22 cellular contexts compared by ENCODE assay signal in the genomic region with DNA sequence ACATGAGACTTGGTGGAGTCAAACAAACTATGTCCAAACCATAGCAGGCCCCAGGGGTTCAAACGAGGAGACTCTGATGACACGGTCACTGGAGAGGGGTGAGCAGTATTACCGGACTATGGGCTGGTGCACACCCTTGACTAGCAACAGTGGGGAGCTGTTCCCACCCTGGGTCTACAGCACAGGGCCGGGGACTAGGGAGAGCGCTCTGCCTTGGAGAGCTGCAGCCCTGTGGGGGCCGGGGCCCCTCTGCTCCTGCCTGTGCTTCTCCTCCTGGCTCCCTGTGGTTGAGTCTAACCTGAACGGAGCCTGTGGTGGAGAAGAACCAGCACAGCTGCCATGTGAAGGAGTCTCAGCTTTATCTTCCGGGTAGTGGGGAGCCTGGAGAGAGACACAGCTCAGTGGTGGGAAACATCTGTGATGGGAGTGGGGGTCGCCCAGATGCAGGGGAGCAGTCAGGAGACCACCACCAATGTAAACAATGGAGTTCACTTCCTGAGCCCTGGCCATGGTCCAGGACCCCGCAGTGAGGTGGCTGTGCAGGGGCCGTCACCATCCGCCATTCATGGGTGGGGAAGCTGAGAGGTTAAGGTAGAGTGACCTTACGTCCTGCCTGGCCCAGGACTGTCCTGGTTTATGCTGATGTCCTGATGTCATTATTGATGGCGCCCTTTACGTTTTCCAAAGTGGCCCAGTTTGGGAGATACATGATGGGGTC.
DNase-seq lines count a peak whose midpoint lies in the region; ATAC-seq and TF ChIP-seq lines count a peak whose summit lies in the region.
"Had no signal": no experiment of that assay in that cellular context is flagged by ENCODE, and none has a peak within 500 bp of the region (broad histone marks: within the 10 kb centered on the region; RNA-seq: fewer than 3 reads in every experiment).

No MANE protein-coding gene starts in this region.

- no peaks in the 10 kb centered on the region for H3K4me1 Mint-ChIP-seq in T-helper 2 cell treated with Interferon-gamma antibody and Interleukin-4, amounts not matched to agents 5 μg/mL and 100 μg/mL, for 36 hours (ENCODE audit: low read depth)
- no peaks in the 10 kb centered on the region for H3K4me1 Mint-ChIP-seq in stimulated activated effector memory CD8-positive, alpha-beta T cell treated with anti-CD3 and anti-CD28 coated beads, Interleukin-12 subunit alpha, Interleukin-12 subunit beta, amount 100 ng/mL, for 72 hours
- peaks cover 17 to 18% of the 10 kb centered on the region in 2 experiments for H3K4me1 Mint-ChIP-seq in H9
- H3K4me1 Mint-ChIP-seq in CD4-positive, alpha-beta T cell (ENCODE audit: low read depth) = no peaks in the 10 kb centered on the region

- H3K56ac ChIP-seq in H9 (ENCODE audit: insufficient read length, low read depth, low read length) = no peak overlapping the region

- POLR2A ChIA-PET in CD4-positive, alpha-beta T cell (lab: Charles Lee) = no interaction called here

- H3K23ac ChIP-seq in H9 (ENCODE audit: insufficient read length, low read depth, low read length) = no peak overlapping the region

- H3K27me3 ChIP-seq in H9 (ENCODE audit: insufficient read depth, low read length) = no peaks in the 10 kb centered on the region
- no peaks in the 10 kb centered on the region for H3K27me3 ChIP-seq in CD4-positive, alpha-beta T cell (ENCODE audit: control insufficient read depth, insufficient read depth, low read length)
- H3K27me3 ChIP-seq: BLaER1 treated with 17β-estradiol and CSF1 and Interleukin-3, amounts not matched to agents 10 nM and 100 nM had no signal

- no peak overlapping the region for H2AFZ ChIP-seq in H9 (ENCODE audit: low read length)
- H2AFZ ChIP-seq: GM23338 had no signal

- H3K9me3 Mint-ChIP-seq in T-helper 2 cell treated with Interferon-gamma antibody and Interleukin-4, amounts not matched to agents 5 μg/mL and 100 μg/mL, for 36 hours = no peaks in the 10 kb centered on the region
- no peaks in the 10 kb centered on the region for H3K9me3 Mint-ChIP-seq in stimulated activated effector memory CD8-positive, alpha-beta T cell treated with anti-CD3 and anti-CD28 coated beads, Interleukin-12 subunit alpha, Interleukin-12 subunit beta, amount 100 ng/mL, for 72 hours
- H3K9me3 Mint-ChIP-seq in H9 = peaks cover 6 to 11% of the 10 kb centered on the region in 2 experiments; a peak in 3 of 5 replicates
- no peaks in the 10 kb centered on the region for H3K9me3 Mint-ChIP-seq in CD4-positive, alpha-beta T cell
- H3K9me3 Mint-ChIP-seq: CD8-positive, alpha-beta T cell had no signal

- no peaks in the 10 kb centered on the region for H3K4me1 ChIP-seq in H9 (ENCODE audit: insufficient read depth, low read length)

- H3K27ac ChIP-seq in H9 (ENCODE audit: insufficient read length, low read depth, low read length) = no peak overlapping the region
- H3K27ac ChIP-seq in CD4-positive, alpha-beta T cell (ENCODE audit: low read depth, low read length) = no peak overlapping the region
- H3K27ac ChIP-seq: 22Rv1; BLaER1 treated with 17β-estradiol and CSF1 and Interleukin-3, amounts not matched to agents 10 nM and 100 nM; KMS-11 had no signal

- no peak for TF ChIP-seq POLR2A in lower leg skin (IDR thresholded peaks at IDR 0.05)

- no peak overlapping the region for H4K8ac ChIP-seq in H9 (replicated peaks; ENCODE audit: insufficient read length, low read depth, low read length)

- TF ChIP-seq CTCF in lower leg skin (IDR thresholded peaks at IDR 0.05) (no peak), H9 (conservative IDR thresholded peaks at IDR 0.05) (no peak)
- no peak for TF ChIP-seq CTCF in CD4-positive, alpha-beta T cell (IDR thresholded peaks at IDR 0.05)

- CTCF ChIA-PET in CD4-positive, alpha-beta T cell (lab: Charles Lee) = no interaction called here

- no peak overlapping the region for H3K4me3 Mint-ChIP-seq in T-helper 2 cell treated with Interferon-gamma antibody and Interleukin-4, amounts not matched to agents 5 μg/mL and 100 μg/mL, for 36 hours
- no peak overlapping the region for H3K4me3 Mint-ChIP-seq in stimulated activated effector memory CD8-positive, alpha-beta T cell treated with anti-CD3 and anti-CD28 coated beads, Interleukin-12 subunit alpha, Interleukin-12 subunit beta, amount 100 ng/mL, for 72 hours
- H3K4me3 Mint-ChIP-seq in H9 = no peak overlapping the region
- H3K4me3 Mint-ChIP-seq in CD4-positive, alpha-beta T cell = no peak overlapping the region
- H3K4me3 Mint-ChIP-seq: CD8-positive, alpha-beta T cell; GM23338 had no signal

- no peak overlapping the region for H3K27ac Mint-ChIP-seq in T-helper 2 cell treated with Interferon-gamma antibody and Interleukin-4, amounts not matched to agents 5 μg/mL and 100 μg/mL, for 36 hours
- H3K27ac Mint-ChIP-seq in stimulated activated effector memory CD8-positive, alpha-beta T cell treated with anti-CD3 and anti-CD28 coated beads, Interleukin-12 subunit alpha, Interleukin-12 subunit beta, amount 100 ng/mL, for 72 hours = no peak overlapping the region
- peak overlapping the region in 1 of 3 experiments; percentile 77; a peak in 1 of 7 replicates for H3K27ac Mint-ChIP-seq in H9
- H3K27ac Mint-ChIP-seq in CD4-positive, alpha-beta T cell = no peak overlapping the region
- H3K27ac Mint-ChIP-seq: CD8-positive, alpha-beta T cell; GM23338 had no signal

- H3K4me3 ChIP-seq in lower leg skin (ENCODE audit: low read depth, poor library complexity, severe bottlenecking) = no peak overlapping the region
- H3K4me3 ChIP-seq: BLaER1 treated with 17β-estradiol and CSF1 and Interleukin-3, amounts not matched to agents 10 nM and 100 nM; GM23338 had no signal

- peak; percentile 6 for ATAC-seq in stimulated activated effector memory CD8-positive, alpha-beta T cell treated with anti-CD3 and anti-CD28 coated beads, Interleukin-12 subunit alpha, Interleukin-12 subunit beta, amount 100 ng/mL, for 72 hours
- ATAC-seq in GM21360 (IDR thresholded peaks at IDR 0.05; ENCODE audit: unreplicated experiment) = no peak
- no peak for ATAC-seq in CD4-positive, alpha-beta T cell (ENCODE audit: poor library complexity)
- ATAC-seq: CD8-positive, alpha-beta T cell; GM23338; HCT116; Panc1 had no signal

- no peak overlapping the region for H3T11ph ChIP-seq in H9 (ENCODE audit: low read length)

- no peak overlapping the region for H2BK20ac ChIP-seq in H9 (ENCODE audit: low read depth, low read length, poor library complexity, severe bottlenecking)

- no peak overlapping the region for H4K5ac ChIP-seq in H9 (ENCODE audit: insufficient read length, low read depth, low read length)

- intact Hi-C loops in lower leg skin (cut with DNase I; ENCODE audit: low total_unique reads) = no loop called here
- intact Hi-C loops in CD4-positive, alpha-beta T cell (cut with DNase I, micrococcal nuclease) = no loop called here

- no peak overlapping the region for H3K4ac ChIP-seq in H9 (ENCODE audit: low read depth, low read length)

- H3K9ac ChIP-seq in H9 (ENCODE audit: extremely low read depth, insufficient read length, low read length) = no peak overlapping the region
- H3K9ac ChIP-seq: BLaER1 treated with 17β-estradiol and CSF1 and Interleukin-3, amounts not matched to agents 10 nM and 100 nM; KMS-11 had no signal

- 90 to 94% methylated on average over 15 of the region's 15 CpGs for WGBS in lower leg skin, 2 donors
- WGBS in H9 (ENCODE audit: extremely low coverage, insufficient read length, low lambda C conversion rate) = no CpG with 5 or more reads among the region's 15 CpGs

- no peak overlapping the region for H2BK12ac ChIP-seq in H9 (ENCODE audit: insufficient read length, low read depth, low read length)

- H2AK5ac ChIP-seq in H9 (ENCODE audit: insufficient read length, low read length) = no peak overlapping the region

- no peaks in the 10 kb centered on the region for H3K27me3 Mint-ChIP-seq in T-helper 2 cell treated with Interferon-gamma antibody and Interleukin-4, amounts not matched to agents 5 μg/mL and 100 μg/mL, for 36 hours (ENCODE audit: low read depth)
- peaks cover 53% of the 10 kb centered on the region for H3K27me3 Mint-ChIP-seq in H9 (ENCODE audit: low read depth)
- H3K27me3 Mint-ChIP-seq in CD4-positive, alpha-beta T cell = peaks cover 4% of the 10 kb centered on the region

- H3K79me2 ChIP-seq in H9 (ENCODE audit: insufficient read depth, low read length) = no peaks in the 10 kb centered on the region

- H2BK15ac ChIP-seq in H9 (ENCODE audit: low read depth, low read length) = no peak overlapping the region

- no peaks in the 10 kb centered on the region for H3K36me3 Mint-ChIP-seq in T-helper 2 cell treated with Interferon-gamma antibody and Interleukin-4, amounts not matched to agents 5 μg/mL and 100 μg/mL, for 36 hours (ENCODE audit: low read depth)
- H3K36me3 Mint-ChIP-seq in stimulated activated effector memory CD8-positive, alpha-beta T cell treated with anti-CD3 and anti-CD28 coated beads, Interleukin-12 subunit alpha, Interleukin-12 subunit beta, amount 100 ng/mL, for 72 hours = no peaks in the 10 kb centered on the region
- H3K36me3 Mint-ChIP-seq in H9 (ENCODE audit: insufficient read depth in 1 of 3, low read depth in 3 of 3) = peaks cover 0 to 4% (median 0%) of the 10 kb centered on the region in 3 experiments; a peak in 2 of 7 replicates
- H3K36me3 Mint-ChIP-seq in CD4-positive, alpha-beta T cell (ENCODE audit: low read depth) = no peaks in the 10 kb centered on the region
- H3K36me3 Mint-ChIP-seq: CD8-positive, alpha-beta T cell had no signal

- H3K14ac ChIP-seq in H9 (ENCODE audit: insufficient read depth, low read length) = no peak overlapping the region; the same call in 1 of the 2 replicates

- peak; percentile 0 for DNase-seq in T-helper 2 cell treated with Interferon-gamma antibody and Interleukin-4, amounts not matched to agents 5 μg/mL and 100 μg/mL, for 36 hours (ENCODE audit: low spot score)
- DNase-seq in T-helper 2 cell = no peak
- DNase-seq in activated CD8-positive, alpha-beta memory T cell treated with anti-CD3 and anti-CD28 coated beads, Interleukin-2, amount 50 U/mL, for 48 hours = peak; percentile 18
- DNase-seq in lower leg skin (ENCODE audit: low spot score in 2 of 2) = peak; percentile 10 to 54
- DNase-seq in stimulated activated effector memory CD8-positive, alpha-beta T cell treated with anti-CD3 and anti-CD28 coated beads, Interleukin-12 subunit alpha, Interleukin-12 subunit beta, amount 100 ng/mL, for 72 hours (ENCODE audit: low spot score in 2 of 2) = no peak
- DNase-seq in H9 = no peak
- DNase-seq in CD4-positive, alpha-beta T cell = no peak
- DNase-seq: CD8-positive, alpha-beta T cell; IMR-90; NCI-H1105; NCI-H1694; NCI-H2081; NCI-H2171 treated with DMSO at 0.1 percent for 48 hours; NCI-H524 treated with DMSO at 0.1 percent for 48 hours; NCI-H82 had no signal

- no peaks in the 10 kb centered on the region for H3K23me2 ChIP-seq in H9 (ENCODE audit: insufficient read length, low read depth, low read length, poor library complexity, severe bottlenecking)

- H4K91ac ChIP-seq in H9 (ENCODE audit: insufficient read length, low read depth, low read length) = no peak overlapping the region

- H2BK5ac ChIP-seq in H9 (ENCODE audit: insufficient read length, low read length) = no peak overlapping the region

- no peaks in the 10 kb centered on the region for H4K20me1 ChIP-seq in H9 (ENCODE audit: control insufficient read depth, insufficient read depth, insufficient read length)
- H4K20me1 ChIP-seq: BLaER1 treated with 17β-estradiol and CSF1 and Interleukin-3, amounts not matched to agents 10 nM and 100 nM had no signal

- H2BK120ac ChIP-seq in H9 (ENCODE audit: low read depth, low read length, poor library complexity, severe bottlenecking) = no peak overlapping the region

- no peaks in the 10 kb centered on the region for H3K79me1 ChIP-seq in H9 (ENCODE audit: insufficient read depth, low read depth, low read length, poor library complexity, severe bottlenecking)

- no peaks in the 10 kb centered on the region for H3K9me3 ChIP-seq in H9 (ENCODE audit: control insufficient read depth, low read depth, low read length)
- H3K9me3 ChIP-seq in CD4-positive, alpha-beta T cell (ENCODE audit: control insufficient read depth, low read length) = no peaks in the 10 kb centered on the region

- H3K18ac ChIP-seq in H9 (ENCODE audit: insufficient read length, low read depth, low read length) = no peak overlapping the region

- H3K4me2 ChIP-seq in H9 (ENCODE audit: insufficient read depth, insufficient read length, low read length) = no peak overlapping the region
- H3K4me2 ChIP-seq: GM23338, KMS-11 had no signal

Comparison
In these comparisons a context has a peak if more than half of its experiments do, and no peak if none do; other contexts are left out.
1. DNase-seq: peak in T-helper 2 cell treated with Interferon-gamma antibody and Interleukin-4, amounts not matched to agents 5 μg/mL and 100 μg/mL, for 36 hours (single experiment), activated CD8-positive, alpha-beta memory T cell treated with anti-CD3 and anti-CD28 coated beads, Interleukin-2, amount 50 U/mL, for 48 hours (single experiment) and lower leg skin (2 of 2); none in T-helper 2 cell (0 of 5), stimulated activated effector memory CD8-positive, alpha-beta T cell treated with anti-CD3 and anti-CD28 coated beads, Interleukin-12 subunit alpha, Interleukin-12 subunit beta, amount 100 ng/mL, for 72 hours (0 of 2), H9 (single experiment) and CD4-positive, alpha-beta T cell (0 of 10).